ENCODE assay signal across 6 cellular contexts in the genomic region with DNA sequence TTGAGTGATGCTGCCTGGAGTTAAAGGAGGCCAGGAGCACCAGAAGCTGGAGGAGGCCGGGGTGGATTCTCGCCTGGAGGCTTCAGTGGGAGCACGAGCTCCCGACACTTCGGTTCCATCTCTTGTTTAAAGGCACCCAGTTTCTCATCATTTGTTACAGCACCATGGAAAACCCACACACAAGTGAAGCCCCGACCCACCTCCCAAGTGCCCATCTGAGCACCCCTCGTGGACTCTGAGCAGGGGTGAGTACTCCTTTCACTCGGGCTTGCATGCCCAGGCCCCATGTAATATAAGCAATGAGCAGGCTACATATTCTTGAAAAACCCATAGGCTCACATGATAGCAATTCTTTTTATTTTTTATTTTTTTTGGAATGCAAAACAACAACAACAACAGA.
"Had no signal": no experiment of that assay in that cellular context is flagged by ENCODE, and none has a peak within 500 bp of the region (broad histone marks: within the 10 kb centered on the region; RNA-seq: fewer than 3 reads in every experiment).

No MANE protein-coding gene starts in this region.

- H3K4me3 ChIP-seq: K562 had no signal

- H3K27ac ChIP-seq: HL-60 had no signal

- DNase-seq: IMR-90, KBM-7, KG1 had no signal

- H3K27me3 Mint-ChIP-seq: IgD-negative memory B cell had no signal

- H3K4me1 Mint-ChIP-seq: IgD-negative memory B cell had no signal

- H3K4me3 Mint-ChIP-seq: IgD-negative memory B cell had no signal

- H3K36me3 Mint-ChIP-seq: IgD-negative memory B cell had no signal
